ENCODE assay signal across 8 cellular contexts in the genomic region with DNA sequence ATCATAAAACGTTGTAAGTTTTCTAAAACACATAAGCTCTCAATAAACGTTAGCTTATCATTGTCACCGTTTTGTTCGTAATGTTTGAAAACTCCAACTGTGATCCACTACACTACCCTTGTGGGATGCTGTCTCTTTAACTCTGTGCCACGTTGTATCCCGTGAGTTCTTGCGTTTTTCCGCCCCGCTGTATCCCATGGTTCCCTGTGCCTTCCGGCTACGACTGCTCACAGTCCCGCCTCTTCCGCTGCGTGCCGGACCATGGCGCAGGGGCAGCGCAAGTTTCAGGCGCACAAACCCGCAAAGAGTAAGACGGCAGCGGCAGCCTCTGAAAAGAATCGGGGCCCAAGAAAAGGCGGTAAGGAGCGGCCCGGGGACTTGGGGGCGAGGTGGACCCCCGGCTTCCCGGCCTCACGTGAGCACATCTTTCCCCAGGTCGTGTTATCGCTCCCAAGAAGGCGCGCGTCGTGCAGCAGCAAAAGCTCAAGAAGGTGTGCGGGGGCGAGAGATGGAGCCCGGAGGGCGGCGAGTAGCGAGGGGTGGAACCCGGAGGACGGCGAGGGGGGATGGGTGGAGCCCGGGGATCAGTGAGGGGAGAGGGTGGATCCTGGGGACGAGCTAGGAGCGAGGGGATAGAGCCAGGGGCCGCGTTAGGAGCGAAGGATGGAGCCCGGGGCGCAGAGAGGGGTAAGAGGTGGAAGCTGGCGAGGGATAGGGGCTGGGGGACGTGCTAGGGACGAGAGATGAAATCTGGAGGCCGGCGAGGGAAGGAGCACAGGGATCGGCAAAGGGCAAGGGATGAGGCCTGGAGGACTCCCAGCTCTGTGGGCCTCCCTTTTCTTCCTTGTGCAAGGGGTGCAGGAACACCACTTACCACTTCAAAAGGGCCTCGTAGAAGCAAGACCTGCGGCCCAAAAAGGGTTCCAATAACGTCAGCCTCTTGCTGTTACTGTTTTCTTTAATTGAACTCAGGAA. TPM values are rescaled to one million over a fixed set of nuclear protein-coding genes. Genes with fewer than 3 reads are reported as not detected.
DNase-seq lines count a peak whose midpoint lies in the region; FAIRE-seq and TF ChIP-seq lines count a peak whose summit lies in the region.

A gene (plus strand): TSS at position 240 of the 975 bp plus-strand sequence. CDS start 22 bp downstream, at position 262.

- H3K27ac ChIP-seq in neuronal stem cell (replicated peaks; ENCODE audit: low read length): peak within 1 kb of the TSS; percentile 92

- H3K27me3 ChIP-seq in neuronal stem cell (ENCODE audit: control insufficient read depth in 3 of 3, insufficient read depth in 3 of 3, low read depth in 1 of 3, low read length in 3 of 3): no peaks in the 10 kb centered on the region

- peaks cover 19% of the 10 kb centered on the region for H3K4me1 Mint-ChIP-seq in activated naive CD4-positive, alpha-beta T cell treated with anti-CD3 and anti-CD28 coated beads for 36 hours (ENCODE audit: low read depth)

- H3K9ac ChIP-seq in neuronal stem cell (ENCODE audit: low read depth, low read length, poor library complexity): peak within 1 kb of the TSS; percentile 92

- H3K9me3 Mint-ChIP-seq in activated naive CD4-positive, alpha-beta T cell treated with anti-CD3 and anti-CD28 coated beads for 36 hours: no peaks in the 10 kb centered on the region

- no peak within 1 kb of the TSS for H2BK15ac ChIP-seq in neuronal stem cell (ENCODE audit: low read length)

- H3K27me3 Mint-ChIP-seq in activated naive CD4-positive, alpha-beta T cell treated with anti-CD3 and anti-CD28 coated beads for 36 hours (ENCODE audit: low read depth): no peaks in the 10 kb centered on the region

- no peak within 1 kb of the TSS for H4K91ac ChIP-seq in neuronal stem cell (ENCODE audit: low read depth, low read length, poor library complexity)

- WGBS in neuronal stem cell (ENCODE audit: extremely low coverage in 2 of 2, insufficient read length in 2 of 2, insufficient replicate concordance in 1 of 2), 2 donors: no CpG with 5 or more reads among the region's 61 CpGs

- intact Hi-C loops in activated naive CD4-positive, alpha-beta T cell treated with anti-CD3 and anti-CD28 coated beads for 36 hours (cut with micrococcal nuclease): loop anchor here (1.0 to 2.0 kb wide), 5 partner anchors 20 to 153 kb away; a partner anchor contains a TSS

- H3K4me2 ChIP-seq in neuronal stem cell (ENCODE audit: insufficient read depth, low read length, poor library complexity, severe bottlenecking): peak within 1 kb of the TSS; percentile 49

- DNase-seq in GM03348 (ENCODE audit: low spot score) (peak; percentile 93), HFF-Myc (ENCODE audit: extremely low read depth, low read depth) (peak; percentile 92), NAMALWA (ENCODE audit: low spot score) (peak; percentile 95), SK-N-DZ (ENCODE audit: low spot score) (peak; percentile 83), frontal cortex (ENCODE audit: low spot score in 2 of 2) (peak; percentile 87 to 96), neuronal stem cell (ENCODE audit: low spot score) (peak; percentile 81)
- DNase-seq in activated naive CD4-positive, alpha-beta T cell treated with anti-CD3 and anti-CD28 coated beads for 36 hours: peak; percentile 92

- peak within 1 kb of the TSS; percentile 99 for H3K18ac ChIP-seq in neuronal stem cell (ENCODE audit: low read length)

- peaks cover 8% of the 10 kb centered on the region for H3K79me1 ChIP-seq in neuronal stem cell (ENCODE audit: low read depth, low read length)

- TF ChIP-seq CTCF in HFF-Myc (IDR thresholded peaks at IDR 0.05; ENCODE audit: low read depth, low read length, missing control alignments) (no peak), subcutaneous adipose tissue (IDR thresholded peaks at IDR 0.05; ENCODE audit: low read depth) (no peak)

- H2AK5ac ChIP-seq in neuronal stem cell (ENCODE audit: low read depth, low read length): peak within 1 kb of the TSS; percentile 39

- H3K4ac ChIP-seq in neuronal stem cell (ENCODE audit: low read length): no peak within 1 kb of the TSS

- peak within 1 kb of the TSS; percentile 94 for H3K27ac Mint-ChIP-seq in activated naive CD4-positive, alpha-beta T cell treated with anti-CD3 and anti-CD28 coated beads for 36 hours

- peaks cover 4% of the 10 kb centered on the region in 2 donors for H3K9me3 ChIP-seq in neuronal stem cell (replicated peaks in 1 of 2; ENCODE audit: control insufficient read depth in 2 of 2, insufficient read depth in 1 of 2, low read depth in 1 of 2, low read length in 2 of 2)

- peak within 1 kb of the TSS; percentile 69 for H2AFZ ChIP-seq in neuronal stem cell (ENCODE audit: low read length)

- CTCF ChIA-PET in activated naive CD4-positive, alpha-beta T cell treated with anti-CD3 and anti-CD28 coated beads for 36 hours (lab: Charles Lee): interaction anchor here (0.5 to 3.3 kb wide), 9 partner anchors 10 to 175 kb away, joined by 3 to 29 read pairs (median 3); no protein-coding TSS in a partner anchor

- peaks cover 0 to 6% of the 10 kb centered on the region in 2 donors for H3K4me1 ChIP-seq in neuronal stem cell (ENCODE audit: control insufficient read depth in 2 of 2, insufficient read depth in 1 of 2, low read depth in 1 of 2, low read length in 2 of 2)

- no peak within 1 kb of the TSS for H2BK12ac ChIP-seq in neuronal stem cell (ENCODE audit: low read length)

- peak within 1 kb of the TSS; percentile 90 for H2BK5ac ChIP-seq in neuronal stem cell (ENCODE audit: low read length)

- H3K4me3 Mint-ChIP-seq in activated naive CD4-positive, alpha-beta T cell treated with anti-CD3 and anti-CD28 coated beads for 36 hours: peak within 1 kb of the TSS; percentile 98

- peaks cover 33% of the 10 kb centered on the region for H3K36me3 Mint-ChIP-seq in activated naive CD4-positive, alpha-beta T cell treated with anti-CD3 and anti-CD28 coated beads for 36 hours (ENCODE audit: low read depth)

- no peak for FAIRE-seq in frontal cortex (lab: Jason Lieb, UNC)

- H3K23ac ChIP-seq in neuronal stem cell (ENCODE audit: low read depth, low read length, poor library complexity): peak within 1 kb of the TSS; percentile 100

- no peak within 1 kb of the TSS for H2BK120ac ChIP-seq in neuronal stem cell (ENCODE audit: low read depth, low read length)

- H4K8ac ChIP-seq in neuronal stem cell (ENCODE audit: low read depth, low read length): no peak within 1 kb of the TSS

- no peak within 1 kb of the TSS for H3K14ac ChIP-seq in neuronal stem cell (ENCODE audit: low read length)

- H3K4me3 ChIP-seq in HFF-Myc (replicated peaks; ENCODE audit: low read depth, low read length) (peak within 1 kb of the TSS; percentile 95), neuronal stem cell (ENCODE audit: low read length in 2 of 2) (peak within 1 kb of the TSS; percentile 65 to 87)

- peaks cover 28 to 34% of the 10 kb centered on the region in 2 donors for H3K36me3 ChIP-seq in neuronal stem cell (replicated peaks in 1 of 2; ENCODE audit: control insufficient read depth in 2 of 2, insufficient read depth in 2 of 2, low read length in 2 of 2)

RNA-seq across cellular contexts. Expression of the gene that starts here (rescaled TPM):
- polyA plus RNA-seq in SK-N-DZ (2014; cell fraction: cytosol; rRNA removed): 73.6 and 75.3 TPM in 2 replicates
- polyA plus RNA-seq in SK-N-DZ (2014; cell fraction: nucleus; rRNA removed): 52.5 and 73.6 TPM in 2 replicates
- 100 to 1,000 TPM; 116 to 132 TPM for total RNA-seq in activated naive CD4-positive, alpha-beta T cell treated with anti-CD3 and anti-CD28 coated beads for 36 hours
- total RNA-seq in frontal cortex (20.8 TPM), subcutaneous adipose tissue (100 to 1,000 TPM in 3 of 4 donors, 10 to 100 TPM in 1; 90.1 to 133 (median 113) TPM)
- 240 TPM for polyA plus RNA-seq in neuronal stem cell (2013, experiment 1 of 2)
- 222 TPM for polyA plus RNA-seq in neuronal stem cell (2013, experiment 2 of 2)

Comparison
In these comparisons a context has a peak if more than half of its experiments do, and no peak if none do; other contexts are left out.
1. Peak in every context shown above with its lines: DNase-seq, H3K4me3 ChIP-seq and H3K27ac ChIP-seq.